Comparison of ENCODE assay signal across 25 cellular contexts in the genomic region with DNA sequence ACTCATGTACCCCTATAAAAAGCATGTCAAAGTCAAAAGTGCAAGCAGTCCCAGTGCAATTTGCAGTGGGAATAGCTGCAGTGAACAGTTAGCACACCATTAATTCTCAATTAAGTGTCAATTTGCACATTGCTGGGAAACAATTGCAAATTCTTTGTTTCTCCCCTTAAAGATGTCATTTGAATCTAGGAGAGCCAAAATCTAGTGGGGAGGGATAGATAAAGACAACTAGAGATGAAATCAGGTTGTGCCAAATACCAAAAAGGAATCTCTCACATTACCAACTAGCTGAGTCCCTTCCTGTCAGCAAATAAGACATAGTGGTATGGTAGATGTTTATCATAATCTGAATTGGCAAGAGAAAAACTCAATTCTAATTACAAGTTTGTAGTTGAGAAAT.
"Had no signal": no experiment of that assay in that cellular context is flagged by ENCODE, and none has a peak within 500 bp of the region (broad histone marks: within the 10 kb centered on the region; RNA-seq: fewer than 3 reads in every experiment).

No MANE protein-coding gene starts in this region.

- H3K27ac ChIP-seq: neural progenitor cell, ovary, prostate gland, right lobe of liver, sigmoid colon, suprapubic skin, testis, tibial artery, transverse colon, upper lobe of right lung, uterus had no signal

- H3K9ac ChIP-seq: neural progenitor cell had no signal

- H3K4me1 ChIP-seq: neural progenitor cell, prostate gland, right lobe of liver, suprapubic skin, testis, tibial artery, transverse colon, upper lobe of right lung, uterus had no signal

- H3K9me3 ChIP-seq: ovary, prostate gland, right lobe of liver, sigmoid colon, suprapubic skin, testis, tibial artery, transverse colon, upper lobe of right lung, uterus had no signal

- FAIRE-seq: small intestine had no signal

- H3K27me3 ChIP-seq: neural progenitor cell, ovary, right lobe of liver, sigmoid colon, suprapubic skin, testis, tibial artery, transverse colon, upper lobe of right lung, uterus had no signal

- H3K4me2 ChIP-seq: neural progenitor cell had no signal

- H3K4me3 ChIP-seq: neural progenitor cell, ovary, prostate gland, right lobe of liver, sigmoid colon, suprapubic skin, testis, tibial artery, transverse colon, upper lobe of right lung, uterus had no signal

- H3K36me3 ChIP-seq: neural progenitor cell, ovary, prostate gland, right lobe of liver, sigmoid colon, suprapubic skin, tibial artery, transverse colon, upper lobe of right lung, uterus had no signal

- H2AFZ ChIP-seq: neural progenitor cell had no signal

- DNase-seq: naive thymus-derived CD4-positive, alpha-beta T cell; natural killer cell; occipital lobe; ovary; retina; right cardiac atrium; right lobe of liver; sigmoid colon; small intestine; stimulated activated CD4-positive, alpha-beta T cell treated with anti-CD3 and anti-CD28 coated beads, Interleukin-15, amount 100 ng/mL, for 24 hours; stimulated activated CD4-positive, alpha-beta T cell treated with anti-CD3 and anti-CD28 coated beads, Interleukin-2, amount 100 ng/mL, for 24 hours; stimulated activated CD4-positive, alpha-beta T cell treated with anti-CD3 and anti-CD28 coated beads, Interleukin-2, amount 100 ng/mL, for 48 hours; stimulated activated CD4-positive, alpha-beta T cell treated with anti-CD3 and anti-CD28 coated beads, Interleukin-4, amount 100 ng/mL, for 24 hours; stimulated activated naive CD4-positive, alpha-beta T cell; stimulated activated naive CD8-positive, alpha-beta T cell treated with anti-CD3 and anti-CD28 coated beads, Interleukin-15, amount 100 ng/mL, for 72 hours; stimulated activated naive CD8-positive, alpha-beta T cell treated with anti-CD3 and anti-CD28 coated beads, Interleukin-15, Interleukin-2, amounts not matched to agents 100 U/mL and 50 U/mL, for 24 hours; substantia nigra; testis; tibial artery; transverse colon; upper lobe of right lung; uterus had no signal
